ENCODE assay signal across 16 cellular contexts in genomic region chr9:71944754-71945409, GRCh38. TPM values are rescaled to one million over a fixed set of nuclear protein-coding genes. Genes with fewer than 3 reads are reported as not detected.
A peak's percentile ranks its signal among the peaks of the same experiment; 100 is the strongest.
DNase-seq lines count a peak whose midpoint lies in the region; ATAC-seq, FAIRE-seq and TF ChIP-seq lines count a peak whose summit lies in the region.
"Had no signal": no experiment of that assay in that cellular context is flagged by ENCODE, and none has a peak within 500 bp of the region (broad histone marks: within the 10 kb centered on the region; RNA-seq: fewer than 3 reads in every experiment).

No MANE protein-coding gene starts in this region.

- TF ChIP-seq CTCF in HFFc6 (IDR thresholded peaks at IDR 0.05): no peak
- TF ChIP-seq CTCF in kidney (IDR thresholded peaks at IDR 0.05; ENCODE audit: borderline replicate concordance, extremely low read depth, insufficient read depth): no peak

- H3K9me3 ChIP-seq in kidney (ENCODE audit: control insufficient read depth in 1 of 2, low read length in 2 of 2) (no peaks in the 10 kb centered on the region), small intestine (ENCODE audit: control insufficient read depth, low read depth) (no peaks in the 10 kb centered on the region)
- H3K9me3 ChIP-seq: left ventricle myocardium inferior, stomach had no signal

- no peak overlapping the region for H3K9ac ChIP-seq in kidney (ENCODE audit: low read length in 2 of 2)

- WGBS in small intestine, 3 donors: 12 to 46% (median 26%) methylated on average over 2 of the region's 2 CpGs

- H3K4me3 ChIP-seq in kidney (ENCODE audit: low read length in 2 of 2): no peak overlapping the region
- H3K4me3 ChIP-seq in small intestine (ENCODE audit: low read depth in 1 of 2, low read length in 2 of 2): no peak overlapping the region
- H3K4me3 ChIP-seq: left ventricle myocardium inferior, stomach had no signal

- H3K4me1 ChIP-seq in kidney (ENCODE audit: control insufficient read depth in 1 of 2, insufficient read depth in 1 of 2, low read depth in 1 of 2, low read length in 2 of 2) (peaks cover 0 to 6% of the 10 kb centered on the region in 2 donors), small intestine (ENCODE audit: control insufficient read depth in 2 of 2, insufficient read depth in 1 of 2, low read depth in 1 of 2, low read length in 1 of 2) (peaks cover 0 to 1% of the 10 kb centered on the region in 2 donors)

- ATAC-seq in GM21381 (IDR thresholded peaks at IDR 0.05; ENCODE audit: unreplicated experiment): no peak

- H3K27me3 ChIP-seq in small intestine (ENCODE audit: control insufficient read depth in 2 of 2, insufficient read depth in 2 of 2, low read length in 2 of 2): no peaks in the 10 kb centered on the region
- H3K27me3 ChIP-seq: stomach had no signal

- no peaks in the 10 kb centered on the region for H3K36me3 ChIP-seq in kidney (ENCODE audit: control insufficient read depth in 1 of 2, insufficient read depth in 2 of 2, low read length in 2 of 2)
- peaks cover 0 to 4% of the 10 kb centered on the region in 2 donors for H3K36me3 ChIP-seq in small intestine (ENCODE audit: control insufficient read depth in 2 of 2, insufficient read depth in 2 of 2, low read length in 2 of 2)

- 0 out of 2 replicates have a peak overlapping the region, but pooled peaks have one; percentile 0 for H3K27ac Mint-ChIP-seq in HFFc6
- H3K27ac Mint-ChIP-seq: activated CD4-positive, alpha-beta T cell treated with anti-CD3 and anti-CD28 coated beads, Interleukin-2, amount 10 ng/mL, durations not matched to agents 24 days and 14 days; activated naive CD8-positive, alpha-beta T cell treated with anti-CD3 and anti-CD28 coated beads, Interleukin-2, amount 10 ng/mL, durations not matched to agents 7 days and 5 days had no signal

- 0 out of 2 replicates have a peak overlapping the region, but pooled peaks have one; percentile 0 for H3K4me3 Mint-ChIP-seq in HFFc6
- H3K4me3 Mint-ChIP-seq: activated CD4-positive, alpha-beta T cell treated with anti-CD3 and anti-CD28 coated beads, Interleukin-2, amount 10 ng/mL, durations not matched to agents 24 days and 14 days; activated naive CD8-positive, alpha-beta T cell treated with anti-CD3 and anti-CD28 coated beads, Interleukin-2, amount 10 ng/mL, durations not matched to agents 7 days and 5 days had no signal

- FAIRE-seq in kidney (lab: Jason Lieb, UNC): peak; percentile 46
- peak; percentile 76 for FAIRE-seq in small intestine (lab: Jason Lieb, UNC)

- H3K9me3 Mint-ChIP-seq in HFFc6: no peaks in the 10 kb centered on the region
- H3K9me3 Mint-ChIP-seq: activated CD4-positive, alpha-beta T cell treated with anti-CD3 and anti-CD28 coated beads, Interleukin-2, amount 10 ng/mL, durations not matched to agents 24 days and 14 days; activated naive CD8-positive, alpha-beta T cell treated with anti-CD3 and anti-CD28 coated beads, Interleukin-2, amount 10 ng/mL, durations not matched to agents 7 days and 5 days had no signal

- DNase-seq in HFFc6 (no peak), amniotic epithelial cell (ENCODE audit: low read depth) (peak; percentile 21), kidney (no peak), small intestine (peak; percentile 88), NOMO-1 treated with DMSO at 0.1 percent for 48 hours (lab: John Stamatoyannopoulos, UW; ENCODE audit: unreplicated experiment) (no peak), OCI-M1 (lab: John Stamatoyannopoulos, UW) (no peak), germinal center (ENCODE audit: low spot score) (no peak)
- DNase-seq: activated CD4-positive, alpha-beta T cell treated with anti-CD3 and anti-CD28 coated beads, Interleukin-2, amount 10 ng/mL, durations not matched to agents 24 days and 14 days; activated naive CD8-positive, alpha-beta T cell treated with anti-CD3 and anti-CD28 coated beads, Interleukin-2, amount 10 ng/mL, durations not matched to agents 7 days and 5 days; left ventricle myocardium inferior; MM.1S; NCI-H2081 treated with DMSO at 0.1 percent for 48 hours; NCI-H748 treated with DMSO at 0.1 percent for 48 hours; stomach; T-helper 2 cell had no signal

- intact Hi-C loops in kidney (cut with DNase I): no loop called here

- peaks cover 58% of the 10 kb centered on the region for H3K4me1 Mint-ChIP-seq in HFFc6 (ENCODE audit: low read depth)

- peaks cover 16% of the 10 kb centered on the region for H3K36me3 Mint-ChIP-seq in HFFc6 (ENCODE audit: low read depth)

- no peaks in the 10 kb centered on the region for H3K27me3 Mint-ChIP-seq in HFFc6 (ENCODE audit: insufficient read depth)
- H3K27me3 Mint-ChIP-seq: activated CD4-positive, alpha-beta T cell treated with anti-CD3 and anti-CD28 coated beads, Interleukin-2, amount 10 ng/mL, durations not matched to agents 24 days and 14 days; activated naive CD8-positive, alpha-beta T cell treated with anti-CD3 and anti-CD28 coated beads, Interleukin-2, amount 10 ng/mL, durations not matched to agents 7 days and 5 days had no signal

- H3K27ac ChIP-seq in kidney (ENCODE audit: low read depth in 2 of 2, low read length in 2 of 2) (peak overlapping the region in 1 of 2 donors; percentile 55), small intestine (ENCODE audit: low read depth in 1 of 2, low read length in 1 of 2) (peak overlapping the region in 1 of 2 donors; percentile 71)
- H3K27ac ChIP-seq: left ventricle myocardium inferior had no signal

RNA-seq across cellular contexts. Expression of gene C9orf85, which starts 33.4 kb away (rescaled TPM):
- 10 to 100 TPM; 14.1 to 17.9 (median 15.2) TPM for total RNA-seq in HFFc6 (2021; fragmentation: NEBNext Ultra II Directional; extraction: Animal tissue kit (Norgen Biotek cat#: 25700))
- total RNA-seq in kidney: 8.1 TPM
- 7.0 TPM for polyA plus RNA-seq in kidney (ENCODE audit: insufficient read depth, low read depth, low replicate concordance)
- 10 to 100 TPM; 14.1 to 35.7 (median 22.1) TPM for polyA plus RNA-seq in small intestine

RNA-seq across cellular contexts. Expression of gene ABHD17B, which starts 33.9 kb away (rescaled TPM):
- total RNA-seq in HFFc6 (2021; fragmentation: NEBNext Ultra II Directional; extraction: Animal tissue kit (Norgen Biotek cat#: 25700)): 10 to 100 TPM; 13.6 to 17.9 (median 15.5) TPM
- 19.0 TPM for total RNA-seq in kidney
- 9.0 TPM for polyA plus RNA-seq in kidney (ENCODE audit: insufficient read depth, low read depth, low replicate concordance)
- polyA plus RNA-seq in small intestine: 10 to 100 TPM; 12.5 to 28.0 (median 21.9) TPM

Comparison
In these comparisons a context has a peak if more than half of its experiments do, and no peak if none do; other contexts are left out.
1. DNase-seq: peak in amniotic epithelial cell (single experiment) and small intestine (single experiment); none in HFFc6 (single experiment), kidney (single experiment), NOMO-1 treated with DMSO at 0.1 percent for 48 hours (single experiment), OCI-M1 (single experiment) and germinal center (single experiment).